Comparison of ENCODE assay signal across 18 cellular contexts in genomic region chr6:71035871-71036270, GRCh38.
"Had no signal": no experiment of that assay in that cellular context is flagged by ENCODE, and none has a peak within 500 bp of the region (broad histone marks: within the 10 kb centered on the region; RNA-seq: fewer than 3 reads in every experiment).

No MANE protein-coding gene starts in this region.

- ATAC-seq: esophagus mucosa; gastroesophageal sphincter; mucosa of descending colon; naive thymus-derived CD8-positive, alpha-beta T cell; pancreas; right cardiac atrium had no signal

- DNase-seq: cortex of kidney; effector memory CD4-positive, alpha-beta T cell; foreskin fibroblast; head of caudate nucleus; mucosa of descending colon; naive thymus-derived CD8-positive, alpha-beta T cell; nucleus accumbens; pancreas; right cardiac atrium; small intestine; stimulated activated CD4-positive, alpha-beta T cell treated with anti-CD3 and anti-CD28 coated beads, Interleukin-12 subunit alpha, Interleukin-12 subunit beta, amount 100 ng/mL, for 4 hours; stimulated activated naive CD4-positive, alpha-beta T cell; stomach; substantia nigra; trophoblast cell had no signal

- H3K27me3 ChIP-seq: gastroesophageal sphincter, hepatocyte, pancreas had no signal

- H3K4me3 ChIP-seq: gastroesophageal sphincter, hepatocyte, mucosa of descending colon, pancreas, stomach had no signal

- H3K27ac ChIP-seq: gastroesophageal sphincter, hepatocyte, pancreas, stomach had no signal
